Comparison of ENCODE assay signal across 1 cellular context in the genomic region with DNA sequence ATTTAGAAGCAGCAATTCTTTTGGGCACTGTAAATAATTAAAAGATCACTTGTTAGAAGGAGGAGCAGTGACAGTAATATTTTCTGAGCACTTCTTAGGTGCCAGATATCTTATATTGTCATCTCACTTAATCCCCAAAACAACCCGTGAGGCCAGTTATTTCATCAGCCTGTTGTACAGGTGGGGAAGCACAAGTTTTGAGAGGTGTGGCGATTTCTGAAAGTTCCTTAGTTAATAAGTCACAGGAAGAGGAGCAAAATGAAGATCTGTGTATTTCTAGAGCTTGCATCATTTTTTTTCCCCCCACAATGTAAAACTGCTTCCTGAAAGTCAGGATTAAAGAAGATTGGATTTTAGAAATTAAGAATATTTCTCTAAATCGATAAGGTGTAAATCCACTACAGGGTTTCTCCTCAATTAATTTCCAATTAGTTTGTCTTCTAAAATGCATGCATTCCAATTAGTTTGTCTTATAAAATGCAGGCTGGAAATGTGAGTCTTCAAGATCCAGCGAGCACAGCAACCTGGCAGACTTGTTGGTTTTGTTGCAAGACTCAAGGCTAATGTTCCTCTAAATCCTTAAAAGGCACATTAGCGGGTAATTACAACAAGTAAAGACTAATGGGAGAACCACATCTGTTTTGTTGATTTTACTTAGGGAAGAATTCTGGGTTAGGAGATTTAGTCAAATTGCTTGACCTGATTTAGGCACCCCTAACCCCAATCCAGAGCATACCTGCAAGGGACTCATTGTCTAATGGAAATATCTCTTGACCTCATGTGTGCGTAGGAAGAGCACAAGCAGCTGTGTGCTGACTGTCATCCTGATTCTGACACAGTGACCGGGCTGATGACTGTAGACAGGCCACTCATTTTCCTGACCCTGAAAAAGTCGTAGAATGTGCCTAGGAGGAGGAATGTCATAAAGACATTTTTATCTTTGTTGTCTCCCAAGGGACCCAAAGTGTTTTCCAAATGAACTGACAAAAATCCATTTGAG.
TF ChIP-seq lines count a peak whose summit lies in the region.

No MANE protein-coding gene starts in this region.

TF ChIP-seq in HepG2, 621 proteins besides CTCF, POLR2A, EP300 and RAD21 (continued from another document and continues in another):
- TF ChIP-seq REST (IDR thresholded peaks at IDR 0.05; ENCODE audit: borderline replicate concordance in 1 of 2, low read depth in 1 of 2, low read length in 2 of 2), result no peak
- peak; percentile 70 for TF ChIP-seq CEBPB (IDR thresholded peaks at IDR 0.05; ENCODE audit: borderline replicate concordance, low read depth, low read length)
- no peak for TF ChIP-seq U2AF1 (optimal IDR thresholded peaks at IDR 0.05; ENCODE audit: low read depth, low read length)
- TF ChIP-seq, protein P1, sequence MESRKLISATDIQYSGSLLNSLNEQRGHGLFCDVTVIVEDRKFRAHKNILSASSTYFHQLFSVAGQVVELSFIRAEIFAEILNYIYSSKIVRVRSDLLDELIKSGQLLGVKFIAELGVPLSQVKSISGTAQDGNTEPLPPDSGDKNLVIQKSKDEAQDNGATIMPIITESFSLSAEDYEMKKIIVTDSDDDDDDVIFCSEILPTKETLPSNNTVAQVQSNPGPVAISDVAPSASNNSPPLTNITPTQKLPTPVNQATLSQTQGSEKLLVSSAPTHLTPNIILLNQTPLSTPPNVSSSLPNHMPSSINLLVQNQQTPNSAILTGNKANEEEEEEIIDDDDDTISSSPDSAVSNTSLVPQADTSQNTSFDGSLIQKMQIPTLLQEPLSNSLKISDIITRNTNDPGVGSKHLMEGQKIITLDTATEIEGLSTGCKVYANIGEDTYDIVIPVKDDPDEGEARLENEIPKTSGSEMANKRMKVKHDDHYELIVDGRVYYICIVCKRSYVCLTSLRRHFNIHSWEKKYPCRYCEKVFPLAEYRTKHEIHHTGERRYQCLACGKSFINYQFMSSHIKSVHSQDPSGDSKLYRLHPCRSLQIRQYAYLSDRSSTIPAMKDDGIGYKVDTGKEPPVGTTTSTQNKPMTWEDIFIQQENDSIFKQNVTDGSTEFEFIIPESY (CRISPR knock-in tag; IDR thresholded peaks at IDR 0.05), result no peak
- no peak for TF ChIP-seq PCBP2 (optimal IDR thresholded peaks at IDR 0.05; ENCODE audit: low read depth, low read length, poor library complexity, severe bottlenecking)
- TF ChIP-seq ZNF883 (CRISPR knock-in tag; IDR thresholded peaks at IDR 0.05; ENCODE audit: not compliant biosample characterization), result no peak
- no peak for TF ChIP-seq ZNF597 (CRISPR knock-in tag; IDR thresholded peaks at IDR 0.05)
- TF ChIP-seq HHEX (CRISPR knock-in tag; IDR thresholded peaks at IDR 0.05), result no peak
- no peak for TF ChIP-seq GZF1 (CRISPR knock-in tag; IDR thresholded peaks at IDR 0.05)
- no peak for TF ChIP-seq MYNN (CRISPR knock-in tag; IDR thresholded peaks at IDR 0.05; ENCODE audit: low read depth)
- peak; percentile 55; the same call in 1 of the 2 replicates for TF ChIP-seq FOXJ3 (CRISPR knock-in tag; IDR thresholded peaks at IDR 0.05; ENCODE audit: borderline replicate concordance)
- no peak for TF ChIP-seq SNAPC5 (CRISPR knock-in tag; IDR thresholded peaks at IDR 0.05; ENCODE audit: borderline replicate concordance)
- no peak for TF ChIP-seq ZFP82 (CRISPR knock-in tag; IDR thresholded peaks at IDR 0.05; ENCODE audit: borderline replicate concordance)
- TF ChIP-seq GLMP (CRISPR knock-in tag; IDR thresholded peaks at IDR 0.05; ENCODE audit: borderline replicate concordance), result no peak
- peak; percentile 70 for TF ChIP-seq NCOA2 (CRISPR knock-in tag; IDR thresholded peaks at IDR 0.05)
- TF ChIP-seq ZSCAN9 (CRISPR knock-in tag; IDR thresholded peaks at IDR 0.05; ENCODE audit: borderline replicate concordance), result no peak
- no peak for TF ChIP-seq XBP1 (CRISPR knock-in tag; IDR thresholded peaks at IDR 0.05)
- TF ChIP-seq ZNF549 (CRISPR knock-in tag; IDR thresholded peaks at IDR 0.05), result no peak
- TF ChIP-seq HMG20A (CRISPR knock-in tag; IDR thresholded peaks at IDR 0.05; ENCODE audit: borderline replicate concordance), result peak; percentile 43; the same call in 1 of the 2 replicates
- no peak for TF ChIP-seq MNT (IDR thresholded peaks at IDR 0.05)
- TF ChIP-seq ZNF563 (CRISPR knock-in tag; IDR thresholded peaks at IDR 0.05), result no peak
- TF ChIP-seq TFAP4 (IDR thresholded peaks at IDR 0.05; ENCODE audit: borderline replicate concordance, low read depth), result no peak
- 0 out of 2 replicates have a peak, but pooled peaks have one; percentile 40 for TF ChIP-seq THAP11 (CRISPR knock-in tag; IDR thresholded peaks at IDR 0.05)
- TF ChIP-seq ATF7-NPFF (CRISPR knock-in tag; IDR thresholded peaks at IDR 0.05; ENCODE audit: low read depth), result no peak
- TF ChIP-seq ZNF557 (CRISPR knock-in tag; IDR thresholded peaks at IDR 0.05), result no peak
- no peak for TF ChIP-seq SMAD9 (CRISPR knock-in tag; IDR thresholded peaks at IDR 0.05)
- TF ChIP-seq SOX6 (IDR thresholded peaks at IDR 0.05), result no peak
- TF ChIP-seq SOX6 (CRISPR knock-in tag; IDR thresholded peaks at IDR 0.05), result peak; percentile 86
- TF ChIP-seq, protein P2, sequence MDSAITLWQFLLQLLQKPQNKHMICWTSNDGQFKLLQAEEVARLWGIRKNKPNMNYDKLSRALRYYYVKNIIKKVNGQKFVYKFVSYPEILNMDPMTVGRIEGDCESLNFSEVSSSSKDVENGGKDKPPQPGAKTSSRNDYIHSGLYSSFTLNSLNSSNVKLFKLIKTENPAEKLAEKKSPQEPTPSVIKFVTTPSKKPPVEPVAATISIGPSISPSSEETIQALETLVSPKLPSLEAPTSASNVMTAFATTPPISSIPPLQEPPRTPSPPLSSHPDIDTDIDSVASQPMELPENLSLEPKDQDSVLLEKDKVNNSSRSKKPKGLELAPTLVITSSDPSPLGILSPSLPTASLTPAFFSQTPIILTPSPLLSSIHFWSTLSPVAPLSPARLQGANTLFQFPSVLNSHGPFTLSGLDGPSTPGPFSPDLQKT (CRISPR knock-in tag; IDR thresholded peaks at IDR 0.05; ENCODE audit: borderline replicate concordance), result no peak
- TF ChIP-seq, protein P3, sequence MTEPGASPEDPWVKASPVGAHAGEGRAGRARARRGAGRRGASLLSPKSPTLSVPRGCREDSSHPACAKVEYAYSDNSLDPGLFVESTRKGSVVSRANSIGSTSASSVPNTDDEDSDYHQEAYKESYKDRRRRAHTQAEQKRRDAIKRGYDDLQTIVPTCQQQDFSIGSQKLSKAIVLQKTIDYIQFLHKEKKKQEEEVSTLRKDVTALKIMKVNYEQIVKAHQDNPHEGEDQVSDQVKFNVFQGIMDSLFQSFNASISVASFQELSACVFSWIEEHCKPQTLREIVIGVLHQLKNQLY (CRISPR knock-in tag; IDR thresholded peaks at IDR 0.05), result no peak
- no peak for TF ChIP-seq HMG20B (CRISPR knock-in tag; conservative IDR thresholded peaks at IDR 0.05)
- no peak for TF ChIP-seq ZNF672 (CRISPR knock-in tag; IDR thresholded peaks at IDR 0.05)
- TF ChIP-seq, protein P4, sequence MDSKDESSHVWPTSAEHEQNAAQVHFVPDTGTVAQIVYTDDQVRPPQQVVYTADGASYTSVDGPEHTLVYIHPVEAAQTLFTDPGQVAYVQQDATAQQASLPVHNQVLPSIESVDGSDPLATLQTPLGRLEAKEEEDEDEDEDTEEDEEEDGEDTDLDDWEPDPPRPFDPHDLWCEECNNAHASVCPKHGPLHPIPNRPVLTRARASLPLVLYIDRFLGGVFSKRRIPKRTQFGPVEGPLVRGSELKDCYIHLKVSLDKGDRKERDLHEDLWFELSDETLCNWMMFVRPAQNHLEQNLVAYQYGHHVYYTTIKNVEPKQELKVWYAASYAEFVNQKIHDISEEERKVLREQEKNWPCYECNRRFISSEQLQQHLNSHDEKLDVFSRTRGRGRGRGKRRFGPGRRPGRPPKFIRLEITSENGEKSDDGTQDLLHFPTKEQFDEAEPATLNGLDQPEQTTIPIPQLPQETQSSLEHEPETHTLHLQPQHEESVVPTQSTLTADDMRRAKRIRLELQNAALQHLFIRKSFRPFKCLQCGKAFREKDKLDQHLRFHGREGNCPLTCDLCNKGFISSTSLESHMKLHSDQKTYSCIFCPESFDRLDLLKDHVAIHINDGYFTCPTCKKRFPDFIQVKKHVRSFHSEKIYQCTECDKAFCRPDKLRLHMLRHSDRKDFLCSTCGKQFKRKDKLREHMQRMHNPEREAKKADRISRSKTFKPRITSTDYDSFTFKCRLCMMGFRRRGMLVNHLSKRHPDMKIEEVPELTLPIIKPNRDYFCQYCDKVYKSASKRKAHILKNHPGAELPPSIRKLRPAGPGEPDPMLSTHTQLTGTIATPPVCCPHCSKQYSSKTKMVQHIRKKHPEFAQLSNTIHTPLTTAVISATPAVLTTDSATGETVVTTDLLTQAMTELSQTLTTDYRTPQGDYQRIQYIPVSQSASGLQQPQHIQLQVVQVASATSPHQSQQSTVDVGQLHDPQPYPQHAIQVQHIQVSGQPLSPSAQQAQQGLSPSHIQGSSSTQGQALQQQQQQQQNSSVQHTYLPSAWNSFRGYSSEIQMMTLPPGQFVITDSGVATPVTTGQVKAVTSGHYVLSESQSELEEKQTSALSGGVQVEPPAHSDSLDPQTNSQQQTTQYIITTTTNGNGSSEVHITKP (CRISPR knock-in tag; IDR thresholded peaks at IDR 0.05; ENCODE audit: low read depth), result no peak
- TF ChIP-seq RBFOX2 (IDR thresholded peaks at IDR 0.05; ENCODE audit: low read depth, low read length), result no peak
- TF ChIP-seq ZNF326 (CRISPR knock-in tag; IDR thresholded peaks at IDR 0.05; ENCODE audit: borderline replicate concordance), result no peak
- no peak for TF ChIP-seq ZNF773 (CRISPR knock-in tag; IDR thresholded peaks at IDR 0.05; ENCODE audit: borderline replicate concordance)
- no peak for TF ChIP-seq FOSL1 (CRISPR knock-in tag; IDR thresholded peaks at IDR 0.05; ENCODE audit: borderline replicate concordance)
- no peak for TF ChIP-seq DNMT3B (CRISPR knock-in tag; conservative IDR thresholded peaks at IDR 0.05)
- no peak for TF ChIP-seq HDAC2 (CRISPR knock-in tag; IDR thresholded peaks at IDR 0.05)
- no peak for TF ChIP-seq MEIS1 (CRISPR knock-in tag; IDR thresholded peaks at IDR 0.05; ENCODE audit: borderline replicate concordance)
- TF ChIP-seq BORCS8-MEF2B (CRISPR knock-in tag; IDR thresholded peaks at IDR 0.05), result no peak
- no peak for TF ChIP-seq MAFK (conservative IDR thresholded peaks at IDR 0.05 in 1 of 2, IDR thresholded peaks at IDR 0.05 in 1 of 2; ENCODE audit: low read length in 2 of 2)
